ENCODE assay signal across 1 cellular context in the genomic region with DNA sequence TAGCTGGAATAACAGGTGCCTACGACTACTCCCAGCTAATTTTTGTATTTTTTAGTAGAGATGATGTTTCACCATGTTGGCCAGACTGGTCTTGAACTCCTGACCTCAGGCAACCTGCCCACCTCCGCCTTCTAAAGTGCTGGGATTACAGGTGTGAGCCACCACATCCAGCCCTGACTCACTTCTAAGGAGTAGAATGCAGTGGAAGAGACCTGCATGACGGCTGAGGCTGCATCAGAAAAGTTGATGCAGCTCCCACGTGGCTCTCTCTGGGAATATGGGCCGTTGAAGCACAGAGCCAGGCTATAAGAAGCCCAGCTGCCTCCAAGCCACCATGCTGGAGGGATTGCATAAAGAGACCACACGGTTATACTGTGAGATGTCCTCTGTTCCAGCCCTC.
TF ChIP-seq lines count a peak whose summit lies in the region.

No MANE protein-coding gene starts in this region.

TF ChIP-seq in GM12878, 131 proteins besides CTCF, POLR2A, EP300 and RAD21:
- TF ChIP-seq, protein P1, sequence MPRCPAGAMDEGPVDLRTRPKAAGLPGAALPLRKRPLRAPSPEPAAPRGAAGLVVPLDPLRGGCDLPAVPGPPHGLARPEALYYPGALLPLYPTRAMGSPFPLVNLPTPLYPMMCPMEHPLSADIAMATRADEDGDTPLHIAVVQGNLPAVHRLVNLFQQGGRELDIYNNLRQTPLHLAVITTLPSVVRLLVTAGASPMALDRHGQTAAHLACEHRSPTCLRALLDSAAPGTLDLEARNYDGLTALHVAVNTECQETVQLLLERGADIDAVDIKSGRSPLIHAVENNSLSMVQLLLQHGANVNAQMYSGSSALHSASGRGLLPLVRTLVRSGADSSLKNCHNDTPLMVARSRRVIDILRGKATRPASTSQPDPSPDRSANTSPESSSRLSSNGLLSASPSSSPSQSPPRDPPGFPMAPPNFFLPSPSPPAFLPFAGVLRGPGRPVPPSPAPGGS (IDR thresholded peaks at IDR 0.05; ENCODE audit: borderline replicate concordance, insufficient read depth, low read depth, low read length, poor library complexity, severe bottlenecking): no peak
- TF ChIP-seq CREM (IDR thresholded peaks at IDR 0.05; ENCODE audit: low read depth): peak; percentile 51; the same call in 1 of the 2 replicates
- peak; percentile 36; the same call in 1 of the 2 replicates for TF ChIP-seq JUNB (IDR thresholded peaks at IDR 0.05)
- TF ChIP-seq RUNX3 (IDR thresholded peaks at IDR 0.05; ENCODE audit: low read length): peak; percentile 76
- TF ChIP-seq CREB1 (IDR thresholded peaks at IDR 0.05; ENCODE audit: low read depth): 0 out of 2 replicates have a peak, but pooled peaks have one; percentile 25
- TF ChIP-seq, protein P2, sequence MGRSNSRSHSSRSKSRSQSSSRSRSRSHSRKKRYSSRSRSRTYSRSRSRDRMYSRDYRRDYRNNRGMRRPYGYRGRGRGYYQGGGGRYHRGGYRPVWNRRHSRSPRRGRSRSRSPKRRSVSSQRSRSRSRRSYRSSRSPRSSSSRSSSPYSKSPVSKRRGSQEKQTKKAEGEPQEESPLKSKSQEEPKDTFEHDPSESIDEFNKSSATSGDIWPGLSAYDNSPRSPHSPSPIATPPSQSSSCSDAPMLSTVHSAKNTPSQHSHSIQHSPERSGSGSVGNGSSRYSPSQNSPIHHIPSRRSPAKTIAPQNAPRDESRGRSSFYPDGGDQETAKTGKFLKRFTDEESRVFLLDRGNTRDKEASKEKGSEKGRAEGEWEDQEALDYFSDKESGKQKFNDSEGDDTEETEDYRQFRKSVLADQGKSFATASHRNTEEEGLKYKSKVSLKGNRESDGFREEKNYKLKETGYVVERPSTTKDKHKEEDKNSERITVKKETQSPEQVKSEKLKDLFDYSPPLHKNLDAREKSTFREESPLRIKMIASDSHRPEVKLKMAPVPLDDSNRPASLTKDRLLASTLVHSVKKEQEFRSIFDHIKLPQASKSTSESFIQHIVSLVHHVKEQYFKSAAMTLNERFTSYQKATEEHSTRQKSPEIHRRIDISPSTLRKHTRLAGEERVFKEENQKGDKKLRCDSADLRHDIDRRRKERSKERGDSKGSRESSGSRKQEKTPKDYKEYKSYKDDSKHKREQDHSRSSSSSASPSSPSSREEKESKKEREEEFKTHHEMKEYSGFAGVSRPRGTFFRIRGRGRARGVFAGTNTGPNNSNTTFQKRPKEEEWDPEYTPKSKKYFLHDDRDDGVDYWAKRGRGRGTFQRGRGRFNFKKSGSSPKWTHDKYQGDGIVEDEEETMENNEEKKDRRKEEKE (IDR thresholded peaks at IDR 0.05): no peak
- TF ChIP-seq, protein P3, sequence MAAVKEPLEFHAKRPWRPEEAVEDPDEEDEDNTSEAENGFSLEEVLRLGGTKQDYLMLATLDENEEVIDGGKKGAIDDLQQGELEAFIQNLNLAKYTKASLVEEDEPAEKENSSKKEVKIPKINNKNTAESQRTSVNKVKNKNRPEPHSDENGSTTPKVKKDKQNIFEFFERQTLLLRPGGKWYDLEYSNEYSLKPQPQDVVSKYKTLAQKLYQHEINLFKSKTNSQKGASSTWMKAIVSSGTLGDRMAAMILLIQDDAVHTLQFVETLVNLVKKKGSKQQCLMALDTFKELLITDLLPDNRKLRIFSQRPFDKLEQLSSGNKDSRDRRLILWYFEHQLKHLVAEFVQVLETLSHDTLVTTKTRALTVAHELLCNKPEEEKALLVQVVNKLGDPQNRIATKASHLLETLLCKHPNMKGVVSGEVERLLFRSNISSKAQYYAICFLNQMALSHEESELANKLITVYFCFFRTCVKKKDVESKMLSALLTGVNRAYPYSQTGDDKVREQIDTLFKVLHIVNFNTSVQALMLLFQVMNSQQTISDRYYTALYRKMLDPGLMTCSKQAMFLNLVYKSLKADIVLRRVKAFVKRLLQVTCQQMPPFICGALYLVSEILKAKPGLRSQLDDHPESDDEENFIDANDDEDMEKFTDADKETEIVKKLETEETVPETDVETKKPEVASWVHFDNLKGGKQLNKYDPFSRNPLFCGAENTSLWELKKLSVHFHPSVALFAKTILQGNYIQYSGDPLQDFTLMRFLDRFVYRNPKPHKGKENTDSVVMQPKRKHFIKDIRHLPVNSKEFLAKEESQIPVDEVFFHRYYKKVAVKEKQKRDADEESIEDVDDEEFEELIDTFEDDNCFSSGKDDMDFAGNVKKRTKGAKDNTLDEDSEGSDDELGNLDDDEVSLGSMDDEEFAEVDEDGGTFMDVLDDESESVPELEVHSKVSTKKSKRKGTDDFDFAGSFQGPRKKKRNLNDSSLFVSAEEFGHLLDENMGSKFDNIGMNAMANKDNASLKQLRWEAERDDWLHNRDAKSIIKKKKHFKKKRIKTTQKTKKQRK (IDR thresholded peaks at IDR 0.05; ENCODE audit: low read depth, low read length): no peak
- 0 out of 3 replicates have a peak, but pooled peaks of 1 of the 2 experiments have one; percentile 2 for TF ChIP-seq EGR1 (IDR thresholded peaks at IDR 0.05; ENCODE audit: borderline replicate concordance in 1 of 2, low read depth in 2 of 2, low read length in 2 of 2)
- 0 out of 2 replicates have a peak, but pooled peaks have one; percentile 58 for TF ChIP-seq TARDBP (IDR thresholded peaks at IDR 0.05; ENCODE audit: borderline replicate concordance)
- TF ChIP-seq HCFC1 (IDR thresholded peaks at IDR 0.05; ENCODE audit: low read length): no peak
- peak; percentile 20; the same call in 1 of the 2 replicates for TF ChIP-seq TCF12 (IDR thresholded peaks at IDR 0.05; ENCODE audit: low read depth, low read length)
- TF ChIP-seq NFIC (IDR thresholded peaks at IDR 0.05; ENCODE audit: low read depth, low read length): 0 out of 2 replicates have a peak, but pooled peaks have one; percentile 41
- TF ChIP-seq SMAD1 (IDR thresholded peaks at IDR 0.05; ENCODE audit: low read depth, partially characterized antibody): no peak
- TF ChIP-seq SMC3 (IDR thresholded peaks at IDR 0.05; ENCODE audit: borderline replicate concordance, low read length): no peak
- no peak for TF ChIP-seq NR2C2 (IDR thresholded peaks at IDR 0.05; ENCODE audit: borderline replicate concordance, control insufficient read depth, insufficient read length, low read depth)
- TF ChIP-seq EED (IDR thresholded peaks at IDR 0.05; ENCODE audit: low read depth): peak; percentile 61
- TF ChIP-seq IRF4 (IDR thresholded peaks at IDR 0.05; ENCODE audit: low read depth, low read length): no peak
